8 cellular contexts compared by ENCODE assay signal in genomic region chr2:230849633-230850357, GRCh38. TPM values are rescaled to one million over a fixed set of nuclear protein-coding genes. Genes with fewer than 3 reads are reported as not detected.
A peak's percentile ranks its signal among the peaks of the same experiment; 100 is the strongest.
DNase-seq lines count a peak whose midpoint lies in the region; FAIRE-seq and TF ChIP-seq lines count a peak whose summit lies in the region.

No MANE protein-coding gene starts in this region.

- BruUV-seq in Caco-2 (replicated peaks; lab: Mats Ljungman, UMichigan): no TSS peak

- CTCF ChIA-PET in Caco-2 (lab: Charles Lee): no interaction called here

- H2AFZ ChIP-seq in KMS-11 (ENCODE audit: low read depth): no peak overlapping the region

- H3K9me3 Mint-ChIP-seq in Caco-2 (ENCODE audit: unreplicated experiment): no peaks in the 10 kb centered on the region

- H3K4me1 Mint-ChIP-seq in Caco-2 (ENCODE audit: low read depth, unreplicated experiment): peaks cover 6% of the 10 kb centered on the region

- H3K36me3 Mint-ChIP-seq in Caco-2 (ENCODE audit: insufficient read depth, unreplicated experiment): peaks cover 9% of the 10 kb centered on the region

- H3K79me2 ChIP-seq in KMS-11 (ENCODE audit: insufficient read depth, low read depth): no peaks in the 10 kb centered on the region

- H3K27me3 Mint-ChIP-seq in Caco-2 (ENCODE audit: insufficient read depth, unreplicated experiment): no peaks in the 10 kb centered on the region

- no peak overlapping the region for H3K4me3 ChIP-seq in Caco-2 (ENCODE audit: low read depth, low read length)
- no peak overlapping the region for H3K4me3 ChIP-seq in KMS-11 (IDR thresholded peaks at IDR 0.05; ENCODE audit: insufficient read depth, low read depth, low read length)
- no peak overlapping the region for H3K4me3 ChIP-seq in fibroblast of mammary gland (ENCODE audit: control insufficient read depth, low read depth, low read length)
- no peak overlapping the region for H3K4me3 ChIP-seq in small intestine (ENCODE audit: low read depth in 1 of 2, low read length in 2 of 2)

- DNase-seq in Caco-2 (no peak), activated T-cell treated with anti-CD3 and anti-CD28 coated beads for 1 hour (ENCODE audit: low read depth) (peak; percentile 73), fibroblast of mammary gland (ENCODE audit: low read depth) (peak; percentile 21), small intestine (peak; percentile 32), mucosa of gallbladder (ENCODE audit: low spot score) (no peak), NCI-H524 treated with DMSO at 0.1 percent for 48 hours (lab: John Stamatoyannopoulos, UW) (no peak), NCI-H345 (lab: John Stamatoyannopoulos, UW) (no peak)

- WGBS in small intestine, 3 donors: 63 to 75% (median 70%) methylated on average over 40 of the region's 40 CpGs

- H4K20me1 ChIP-seq in KMS-11 (ENCODE audit: insufficient read depth): no peaks in the 10 kb centered on the region

- H3K9me3 ChIP-seq in Caco-2 (no peaks in the 10 kb centered on the region), small intestine (ENCODE audit: control insufficient read depth, low read depth) (no peaks in the 10 kb centered on the region)

- H3K4me1 ChIP-seq in Caco-2: no peaks in the 10 kb centered on the region
- H3K4me1 ChIP-seq in KMS-11 (ENCODE audit: low read depth, poor library complexity, severe bottlenecking): peaks cover 21% of the 10 kb centered on the region
- peaks cover 0 to 4% of the 10 kb centered on the region in 2 donors for H3K4me1 ChIP-seq in small intestine (ENCODE audit: control insufficient read depth in 2 of 2, insufficient read depth in 1 of 2, low read depth in 1 of 2, low read length in 1 of 2)

- H3K9ac ChIP-seq in KMS-11: no peak overlapping the region

- H3K36me3 ChIP-seq in Caco-2 (ENCODE audit: control insufficient read depth, insufficient read depth, low read length) (no peaks in the 10 kb centered on the region), KMS-11 (ENCODE audit: insufficient read depth) (no peaks in the 10 kb centered on the region), small intestine (ENCODE audit: control insufficient read depth in 2 of 2, insufficient read depth in 2 of 2, low read length in 2 of 2) (no peaks in the 10 kb centered on the region)

- FAIRE-seq in small intestine (lab: Jason Lieb, UNC): no peak

- H3K27me3 ChIP-seq in Caco-2 (replicated peaks; ENCODE audit: control insufficient read depth, insufficient read depth, low read length) (no peaks in the 10 kb centered on the region), KMS-11 (ENCODE audit: insufficient read depth, low read depth) (no peaks in the 10 kb centered on the region), small intestine (ENCODE audit: control insufficient read depth in 2 of 2, insufficient read depth in 2 of 2, low read length in 2 of 2) (peaks cover 0 to 6% of the 10 kb centered on the region in 2 donors)

- POLR2A ChIA-PET in Caco-2 (lab: Charles Lee): no interaction called here

- intact Hi-C loops in Caco-2 (cut with micrococcal nuclease; ENCODE audit: unreplicated experiment): no loop called here

- no peak overlapping the region for H3K4me2 ChIP-seq in KMS-11

- peak overlapping the region; percentile 81 for H3K27ac Mint-ChIP-seq in Caco-2 (ENCODE audit: unreplicated experiment)

- H3K4me3 Mint-ChIP-seq in Caco-2 (ENCODE audit: unreplicated experiment): peak overlapping the region; percentile 11

- TF ChIP-seq CTCF in Caco-2 (IDR thresholded peaks at IDR 0.05; ENCODE audit: insufficient read depth in 1 of 2, low read depth in 1 of 2, low read length in 1 of 2, severe bottlenecking in 1 of 2, unreplicated experiment in 1 of 2) (peak; percentile 24 to 60), KMS-11 (conservative IDR thresholded peaks at IDR 0.05; ENCODE audit: low read depth, low read length) (peak; percentile 75), fibroblast of mammary gland (conservative IDR thresholded peaks at IDR 0.05; ENCODE audit: control insufficient read depth, insufficient read depth, low read depth, low read length) (peak; percentile 69)

- H3K27ac ChIP-seq in KMS-11 (no peak overlapping the region), small intestine (ENCODE audit: low read depth in 1 of 2, low read length in 1 of 2) (no peak overlapping the region)

RNA-seq across cellular contexts. Expression of gene ITM2C, which starts 14.9 kb away (rescaled TPM):
- total RNA-seq in Caco-2 (2022) (135 and 136 TPM in 2 replicates), mucosa of gallbladder (195 TPM)
- 100 to 1,000 TPM in 2 of 3 donors, 10 to 100 TPM in 1; 38.9 to 184 (median 153) TPM for polyA plus RNA-seq in small intestine

Comparison
In these comparisons a context has a peak if more than half of its experiments do, and no peak if none do; other contexts are left out.
1. DNase-seq: peak in activated T-cell treated with anti-CD3 and anti-CD28 coated beads for 1 hour (single experiment), fibroblast of mammary gland (single experiment) and small intestine (single experiment); none in Caco-2 (0 of 2), mucosa of gallbladder (single experiment), NCI-H524 treated with DMSO at 0.1 percent for 48 hours (single experiment) and NCI-H345 (single experiment).
2. Peak in every context shown above with its lines, with median percentiles within 50 percentile points of each other: CTCF ChIP-seq.